Comparison of ENCODE assay signal across 8 cellular contexts in the genomic region with DNA sequence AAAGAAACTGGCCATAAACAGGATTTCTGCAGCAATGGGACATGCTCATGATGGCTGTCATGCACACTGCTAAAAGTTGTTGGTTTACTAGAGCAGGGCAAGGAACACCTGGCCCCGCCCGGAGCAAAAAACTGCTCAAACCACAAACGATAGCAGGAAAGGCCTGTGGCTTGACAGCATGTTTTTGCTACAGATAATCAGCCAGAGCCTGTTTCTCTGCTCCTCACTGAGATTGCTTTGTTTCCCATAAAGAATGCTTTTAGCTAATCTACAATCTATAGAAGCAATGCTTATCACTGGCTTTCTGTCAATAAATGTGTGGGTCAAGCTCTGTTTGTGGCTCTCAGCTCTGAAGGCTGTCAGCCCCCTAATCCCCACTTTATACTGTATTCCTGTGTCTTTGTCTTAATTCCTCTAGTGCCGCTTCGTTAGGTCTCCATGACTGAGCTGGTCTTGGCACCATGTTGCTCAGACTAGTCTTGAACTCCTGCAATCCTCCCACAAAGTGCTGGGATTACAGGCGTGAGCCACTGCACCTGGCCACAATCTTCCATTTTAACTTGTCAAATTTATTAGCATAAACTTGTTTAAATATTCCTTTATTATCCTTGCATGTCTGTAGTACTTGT. TPM values are rescaled to one million over a fixed set of nuclear protein-coding genes. Genes with fewer than 3 reads are reported as not detected.
DNase-seq lines count a peak whose midpoint lies in the region; ATAC-seq and TF ChIP-seq lines count a peak whose summit lies in the region.
"Not testable (repeated sequence)": the region's sequence is repeated elsewhere in the genome, so short reads cannot be mapped to it uniquely, and the experiment has no call there.
"Had no signal": no experiment of that assay in that cellular context is flagged by ENCODE, and none has a peak within 500 bp of the region (broad histone marks: within the 10 kb centered on the region; RNA-seq: fewer than 3 reads in every experiment).

No MANE protein-coding gene starts in this region.

- intact Hi-C loops in CD4-positive, alpha-beta T cell (cut with DNase I, micrococcal nuclease) = not testable (repeated sequence)
- intact Hi-C loops in naive thymus-derived CD4-positive, alpha-beta T cell (cut with micrococcal nuclease) = loop anchor here in 1 of 2 donors (10.0 kb wide), 1 partner anchor 52 kb away; no protein-coding TSS in a partner anchor

- H3K36me3 ChIP-seq in HUES48 (ENCODE audit: control insufficient read depth, insufficient read depth, low read length); naive thymus-derived CD4-positive, alpha-beta T cell (ENCODE audit: control insufficient read depth in 2 of 3, insufficient read depth in 3 of 3, low read length in 3 of 3): not testable (repeated sequence)

- not testable (repeated sequence) for H3K9me3 ChIP-seq in CD4-positive, alpha-beta T cell (ENCODE audit: control insufficient read depth, low read length); HUES48 (ENCODE audit: control insufficient read depth, insufficient read depth, low read length); naive thymus-derived CD4-positive, alpha-beta T cell (ENCODE audit: control insufficient read depth in 2 of 3, low read length in 3 of 3)

- H3K36me3 Mint-ChIP-seq in CD4-positive, alpha-beta T cell (ENCODE audit: low read depth); activated naive CD8-positive, alpha-beta T cell: not testable (repeated sequence)
- peaks cover 15% of the 10 kb centered on the region for H3K36me3 Mint-ChIP-seq in T-helper 1 cell treated with Interleukin-12 subunit alpha and Interleukin-12 subunit beta and Interleukin-4 antibody, amounts not matched to agents 30 μg/mL and 1 μg/mL, for 36 hours (ENCODE audit: low read depth)
- H3K36me3 Mint-ChIP-seq in activated CD8-positive, alpha-beta T cell treated with anti-CD3 and anti-CD28 coated beads, Interleukin-2, amount 10 ng/mL, durations not matched to agents 7 days and 5 days (ENCODE audit: low read depth) = peaks cover 25% of the 10 kb centered on the region
- H3K36me3 Mint-ChIP-seq in naive thymus-derived CD4-positive, alpha-beta T cell = peaks cover 0 to 28% (median 2%) of the 10 kb centered on the region in 5 donors

- CTCF ChIA-PET in CD4-positive, alpha-beta T cell (lab: Charles Lee) = not testable (repeated sequence)
- CTCF ChIA-PET in activated CD8-positive, alpha-beta T cell treated with anti-CD3 and anti-CD28 coated beads, Interleukin-2, amount 10 ng/mL, durations not matched to agents 7 days and 5 days (lab: Charles Lee) = interaction anchor here (0.9 to 1.6 kb wide), 5 partner anchors 14 to 95 kb away, joined by 3 to 6 read pairs (median 3); partner anchors contain the start of gene XYLB
- CTCF ChIA-PET in naive thymus-derived CD4-positive, alpha-beta T cell (lab: Charles Lee) = interaction anchor here (0.6 to 0.9 kb wide), 2 partner anchors 29 to 53 kb away, joined by 3 read pairs; no protein-coding TSS in a partner anchor

- ATAC-seq in CD4-positive, alpha-beta T cell (ENCODE audit: poor library complexity) = peak; percentile 80
- peak; percentile 89 for ATAC-seq in activated CD8-positive, alpha-beta T cell treated with anti-CD3 and anti-CD28 coated beads, Interleukin-2, amount 10 ng/mL, durations not matched to agents 7 days and 5 days
- peak; percentile 65 for ATAC-seq in esophagus mucosa
- ATAC-seq in naive thymus-derived CD4-positive, alpha-beta T cell = peak; percentile 68

- not testable (repeated sequence) for TF ChIP-seq CTCF in CD4-positive, alpha-beta T cell (IDR thresholded peaks at IDR 0.05)

- not testable (repeated sequence) for H3K27me3 Mint-ChIP-seq in CD4-positive, alpha-beta T cell; T-helper 1 cell treated with Interleukin-12 subunit alpha and Interleukin-12 subunit beta and Interleukin-4 antibody, amounts not matched to agents 30 μg/mL and 1 μg/mL, for 36 hours (ENCODE audit: low read depth); activated CD8-positive, alpha-beta T cell treated with anti-CD3 and anti-CD28 coated beads, Interleukin-2, amount 10 ng/mL, durations not matched to agents 7 days and 5 days (ENCODE audit: low read depth); activated naive CD8-positive, alpha-beta T cell; naive thymus-derived CD4-positive, alpha-beta T cell

- peak overlapping the region; percentile 29 for H3K27ac ChIP-seq in CD4-positive, alpha-beta T cell (ENCODE audit: low read depth, low read length)
- peak overlapping the region; percentile 6 for H3K27ac ChIP-seq in HUES48 (ENCODE audit: low read depth, low read length)
- H3K27ac ChIP-seq in naive thymus-derived CD4-positive, alpha-beta T cell (ENCODE audit: low read depth, low read length) = peak overlapping the region; percentile 54

- not testable (repeated sequence) for H3K9ac ChIP-seq in HUES48 (ENCODE audit: low read depth, low read length)

- H3K27ac Mint-ChIP-seq in CD4-positive, alpha-beta T cell = peak overlapping the region; percentile 84
- not testable (repeated sequence) for H3K27ac Mint-ChIP-seq in T-helper 1 cell treated with Interleukin-12 subunit alpha and Interleukin-12 subunit beta and Interleukin-4 antibody, amounts not matched to agents 30 μg/mL and 1 μg/mL, for 36 hours; activated naive CD8-positive, alpha-beta T cell
- peak overlapping the region; percentile 66 for H3K27ac Mint-ChIP-seq in activated CD8-positive, alpha-beta T cell treated with anti-CD3 and anti-CD28 coated beads, Interleukin-2, amount 10 ng/mL, durations not matched to agents 7 days and 5 days
- peak overlapping the region; percentile 48 to 96 (median 86) for H3K27ac Mint-ChIP-seq in naive thymus-derived CD4-positive, alpha-beta T cell

- H3K4me1 Mint-ChIP-seq in CD4-positive, alpha-beta T cell (ENCODE audit: low read depth) = peaks cover 59% of the 10 kb centered on the region
- H3K4me1 Mint-ChIP-seq in T-helper 1 cell treated with Interleukin-12 subunit alpha and Interleukin-12 subunit beta and Interleukin-4 antibody, amounts not matched to agents 30 μg/mL and 1 μg/mL, for 36 hours (ENCODE audit: low read depth) = peaks cover 29% of the 10 kb centered on the region
- peaks cover 30% of the 10 kb centered on the region for H3K4me1 Mint-ChIP-seq in activated CD8-positive, alpha-beta T cell treated with anti-CD3 and anti-CD28 coated beads, Interleukin-2, amount 10 ng/mL, durations not matched to agents 7 days and 5 days (ENCODE audit: low read depth)
- H3K4me1 Mint-ChIP-seq in activated naive CD8-positive, alpha-beta T cell (ENCODE audit: low read depth) = peaks cover 40% of the 10 kb centered on the region
- H3K4me1 Mint-ChIP-seq in naive thymus-derived CD4-positive, alpha-beta T cell = peaks cover 11 to 71% (median 49%) of the 10 kb centered on the region in 7 donors

- H3K27me3 ChIP-seq in CD4-positive, alpha-beta T cell (ENCODE audit: control insufficient read depth, insufficient read depth, low read length); HUES48 (ENCODE audit: control insufficient read depth, insufficient read depth, low read length); naive thymus-derived CD4-positive, alpha-beta T cell (ENCODE audit: control insufficient read depth in 2 of 2, insufficient read depth in 2 of 2, low read length in 2 of 2): not testable (repeated sequence)

- not testable (repeated sequence) for H3K9me3 Mint-ChIP-seq in CD4-positive, alpha-beta T cell; activated naive CD8-positive, alpha-beta T cell (ENCODE audit: low read depth)
- peaks cover 22% of the 10 kb centered on the region for H3K9me3 Mint-ChIP-seq in T-helper 1 cell treated with Interleukin-12 subunit alpha and Interleukin-12 subunit beta and Interleukin-4 antibody, amounts not matched to agents 30 μg/mL and 1 μg/mL, for 36 hours
- peaks cover 13% of the 10 kb centered on the region for H3K9me3 Mint-ChIP-seq in activated CD8-positive, alpha-beta T cell treated with anti-CD3 and anti-CD28 coated beads, Interleukin-2, amount 10 ng/mL, durations not matched to agents 7 days and 5 days (ENCODE audit: insufficient read depth)
- H3K9me3 Mint-ChIP-seq in naive thymus-derived CD4-positive, alpha-beta T cell = peaks cover 0 to 13% (median 7%) of the 10 kb centered on the region in 11 donors

- peak in 3 of 10 experiments; percentile 4 to 12 (median 6) for DNase-seq in CD4-positive, alpha-beta T cell
- DNase-seq in activated CD8-positive, alpha-beta T cell treated with anti-CD3 and anti-CD28 coated beads, Interleukin-2, amount 10 ng/mL, durations not matched to agents 7 days and 5 days = peak; percentile 68
- DNase-seq in naive thymus-derived CD4-positive, alpha-beta T cell = peak in 6 of 9 donors; percentile 32 to 57 (median 39)

- H3K4me1 ChIP-seq in HUES48 (ENCODE audit: control insufficient read depth, insufficient read depth, low read length) = not testable (repeated sequence)
- peaks cover 16 to 28% of the 10 kb centered on the region in 2 donors for H3K4me1 ChIP-seq in naive thymus-derived CD4-positive, alpha-beta T cell (ENCODE audit: control insufficient read depth in 2 of 2, insufficient read depth in 2 of 2, low read length in 2 of 2)

- H3K4me3 ChIP-seq in HUES48 (ENCODE audit: low read depth, low read length); naive thymus-derived CD4-positive, alpha-beta T cell (ENCODE audit: low read length): not testable (repeated sequence)

- H3K4me3 Mint-ChIP-seq in CD4-positive, alpha-beta T cell = peak overlapping the region; percentile 73
- peak overlapping the region; percentile 51 for H3K4me3 Mint-ChIP-seq in T-helper 1 cell treated with Interleukin-12 subunit alpha and Interleukin-12 subunit beta and Interleukin-4 antibody, amounts not matched to agents 30 μg/mL and 1 μg/mL, for 36 hours
- H3K4me3 Mint-ChIP-seq in activated CD8-positive, alpha-beta T cell treated with anti-CD3 and anti-CD28 coated beads, Interleukin-2, amount 10 ng/mL, durations not matched to agents 7 days and 5 days = peak overlapping the region; percentile 44
- peak overlapping the region; percentile 2 for H3K4me3 Mint-ChIP-seq in activated naive CD8-positive, alpha-beta T cell
- H3K4me3 Mint-ChIP-seq in naive thymus-derived CD4-positive, alpha-beta T cell = peak overlapping the region; percentile 56 to 79 (median 72)

- POLR2A ChIA-PET in CD4-positive, alpha-beta T cell (lab: Charles Lee) = interaction anchor here (0.6 to 1.9 kb wide), 7 partner anchors 10 to 80 kb away, joined by 3 to 7 read pairs (median 4); partner anchors contain the start of gene XYLB
- POLR2A ChIA-PET in activated CD8-positive, alpha-beta T cell treated with anti-CD3 and anti-CD28 coated beads, Interleukin-2, amount 10 ng/mL, durations not matched to agents 7 days and 5 days (lab: Charles Lee) = not testable (repeated sequence)
- POLR2A ChIA-PET in naive thymus-derived CD4-positive, alpha-beta T cell (lab: Charles Lee) = interaction anchor here (0.6 to 1.0 kb wide), 2 partner anchors 14 to 26 kb away, joined by 3 to 4 read pairs; partner anchors contain the start of gene ACVR2B

RNA-seq across cellular contexts. Expression of gene ACVR2B, which starts 26.8 kb away (rescaled TPM):
- 1 to 10 TPM; 3.6 to 4.3 TPM for total RNA-seq in CD4-positive, alpha-beta T cell
- total RNA-seq in activated CD8-positive, alpha-beta T cell treated with anti-CD3 and anti-CD28 coated beads, Interleukin-2, amount 10 ng/mL, durations not matched to agents 7 days and 5 days = 1 to 10 TPM; 4.5 to 4.7 TPM
- 1.5 TPM for total RNA-seq in esophagus mucosa
- total RNA-seq in naive thymus-derived CD4-positive, alpha-beta T cell = 10 to 100 TPM in 2 of 5 experiments, 1 to 10 TPM in 3; 3.8 to 14.0 (median 8.3) TPM
- polyA plus RNA-seq in naive thymus-derived CD4-positive, alpha-beta T cell = 1 to 10 TPM in 1 of 2 donors, under 1 TPM in 1; 0.71 to 1.7 TPM
- polyA plus RNA-seq: IgD-negative memory B cell had no signal

Comparison
In these comparisons a context has a peak if more than half of its experiments do, and no peak if none do; other contexts are left out.
1. H3K4me3 Mint-ChIP-seq: peak in every context shown above with its lines; median percentile 73 in CD4-positive, alpha-beta T cell; 72 in naive thymus-derived CD4-positive, alpha-beta T cell; 51 in T-helper 1 cell treated with Interleukin-12 subunit alpha and Interleukin-12 subunit beta and Interleukin-4 antibody, amounts not matched to agents 30 μg/mL and 1 μg/mL, for 36 hours; 44 in activated CD8-positive, alpha-beta T cell treated with anti-CD3 and anti-CD28 coated beads, Interleukin-2, amount 10 ng/mL, durations not matched to agents 7 days and 5 days; 2 in activated naive CD8-positive, alpha-beta T cell.